Comparison of ENCODE assay signal across 28 cellular contexts in the genomic region with DNA sequence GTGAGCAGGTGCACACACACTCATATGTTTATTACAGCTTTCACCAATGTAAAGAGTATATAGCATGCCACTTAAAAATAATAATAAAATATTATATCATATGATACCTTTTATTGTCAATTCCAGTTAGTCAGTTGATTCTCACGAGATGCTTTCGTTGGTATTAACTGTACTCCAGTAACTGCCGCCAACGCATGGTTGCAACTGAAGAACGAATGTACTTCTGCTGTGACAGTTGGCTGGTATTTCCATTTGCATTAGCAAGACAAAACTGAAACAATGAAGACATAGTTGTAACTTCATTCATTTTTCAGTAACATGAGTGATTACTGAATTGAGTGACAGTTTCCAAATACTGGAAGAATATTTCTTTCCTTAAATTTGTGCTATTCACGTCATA.
"Had no signal": no experiment of that assay in that cellular context is flagged by ENCODE, and none has a peak within 500 bp of the region (broad histone marks: within the 10 kb centered on the region; RNA-seq: fewer than 3 reads in every experiment).

No MANE protein-coding gene starts in this region.

- H3K27ac Mint-ChIP-seq: immature natural killer cell; naive thymus-derived CD8-positive, alpha-beta T cell; stimulated activated naive CD8-positive, alpha-beta T cell treated with anti-CD3 and anti-CD28 coated beads, Interleukin-15, Interleukin-2, amounts not matched to agents 100 ng/mL and 50 ng/mL, for 24 hours had no signal

- H3K9me3 ChIP-seq: heart left ventricle, left lung, lower lobe of right lung, pancreas, prostate gland, sigmoid colon, spleen, suprapubic skin, thoracic aorta, tibial artery, upper lobe of right lung had no signal

- H3K4me3 Mint-ChIP-seq: immature natural killer cell; naive thymus-derived CD8-positive, alpha-beta T cell; nephron; neural crest cell; stimulated activated naive CD8-positive, alpha-beta T cell treated with anti-CD3 and anti-CD28 coated beads, Interleukin-15, Interleukin-2, amounts not matched to agents 100 ng/mL and 50 ng/mL, for 24 hours had no signal

- H3K27me3 Mint-ChIP-seq: naive thymus-derived CD8-positive, alpha-beta T cell had no signal

- H3K9me3 Mint-ChIP-seq: immature natural killer cell; naive thymus-derived CD8-positive, alpha-beta T cell; nephron; neural crest cell; stimulated activated naive CD8-positive, alpha-beta T cell treated with anti-CD3 and anti-CD28 coated beads, Interleukin-15, Interleukin-2, amounts not matched to agents 100 ng/mL and 50 ng/mL, for 24 hours had no signal

- H3K4me3 ChIP-seq: heart left ventricle, left lung, lower lobe of right lung, pancreas, prostate gland, sigmoid colon, spleen, suprapubic skin, thoracic aorta, tibial artery, upper lobe of right lung had no signal

- ATAC-seq: heart left ventricle; left colon; left lung; lower lobe of right lung; naive thymus-derived CD8-positive, alpha-beta T cell; pancreas; right cardiac atrium; upper lobe of right lung had no signal

- H3K4me1 Mint-ChIP-seq: nephron, neural crest cell had no signal

- H3K27ac ChIP-seq: heart left ventricle, left lung, lower lobe of right lung, pancreas, prostate gland, sigmoid colon, spleen, suprapubic skin, thoracic aorta, tibial artery, upper lobe of right lung had no signal

- H3K36me3 ChIP-seq: heart left ventricle, left lung, lower lobe of right lung, pancreas, prostate gland, sigmoid colon, spleen, suprapubic skin, thoracic aorta, tibial artery, upper lobe of right lung had no signal

- H3K4me1 ChIP-seq: heart left ventricle, left lung, lower lobe of right lung, pancreas, prostate gland, sigmoid colon, suprapubic skin, tibial artery, upper lobe of right lung had no signal

- DNase-seq: heart left ventricle; hypothalamus; immature natural killer cell; kidney; left colon; left lung; lower lobe of right lung; mammary epithelial cell; mesenchymal stem cell; naive thymus-derived CD8-positive, alpha-beta T cell; pancreas; posterior cingulate gyrus; retina; right cardiac atrium; sigmoid colon; small intestine; spleen; stimulated activated CD4-positive, alpha-beta T cell treated with anti-CD3 and anti-CD28 coated beads, Interleukin-1b, Interleukin-23, amount 100 ng/mL, for 48 hours; stimulated activated CD4-positive, alpha-beta T cell treated with anti-CD3 and anti-CD28 coated beads, Interleukin-2, amount 100 ng/mL, for 48 hours; tibial artery; trophoblast cell; upper lobe of right lung had no signal

- H3K36me3 Mint-ChIP-seq: immature natural killer cell had no signal
